ENCODE assay signal across 24 cellular contexts in the genomic region with DNA sequence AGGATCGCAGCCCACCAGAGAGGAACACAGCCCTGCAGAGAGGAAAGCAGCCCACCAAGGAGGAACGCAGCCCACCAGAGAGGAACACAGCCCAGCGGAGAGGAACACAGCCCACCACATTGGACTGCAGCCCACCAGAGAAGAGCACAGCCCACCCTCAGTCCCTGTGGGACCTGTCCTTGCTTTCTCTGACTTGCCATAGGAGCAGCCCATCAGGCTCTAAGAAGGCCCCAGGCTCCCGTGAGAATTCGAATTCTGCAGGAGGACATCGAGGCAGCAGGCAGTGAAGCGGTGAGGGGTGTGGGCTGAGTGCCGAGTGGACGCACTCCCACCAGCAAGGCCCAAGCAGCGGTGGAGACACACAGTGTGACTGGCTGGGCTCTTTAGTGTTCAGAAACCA. TPM values are rescaled to one million over a fixed set of nuclear protein-coding genes. Genes with fewer than 3 reads are reported as not detected.
DNase-seq lines count a peak whose midpoint lies in the region; ATAC-seq, FAIRE-seq and TF ChIP-seq lines count a peak whose summit lies in the region.
"Had no signal": no experiment of that assay in that cellular context is flagged by ENCODE, and none has a peak within 500 bp of the region (broad histone marks: within the 10 kb centered on the region; RNA-seq: fewer than 3 reads in every experiment).

No MANE protein-coding gene starts in this region.

- H3K27ac ChIP-seq in endodermal cell (ENCODE audit: low read depth, low read length) (no peak overlapping the region), neuronal stem cell (replicated peaks; ENCODE audit: low read length) (no peak overlapping the region)
- H3K27ac ChIP-seq: BLaER1 had no signal

- no peak overlapping the region for H3K4ac ChIP-seq in neuronal stem cell (ENCODE audit: low read length)

- H3K4me1 ChIP-seq in endodermal cell (ENCODE audit: control insufficient read depth, insufficient read depth, low read length) (no peaks in the 10 kb centered on the region), neuronal stem cell (ENCODE audit: control insufficient read depth in 2 of 2, insufficient read depth in 1 of 2, low read depth in 1 of 2, low read length in 2 of 2) (peaks cover 0 to 1% of the 10 kb centered on the region in 2 donors)
- H3K4me1 ChIP-seq: BE2C, BLaER1 had no signal

- no peaks in the 10 kb centered on the region for H3K79me1 ChIP-seq in neuronal stem cell (ENCODE audit: low read depth, low read length)

- peaks cover 13% of the 10 kb centered on the region for H3K9me3 ChIP-seq in endodermal cell (ENCODE audit: control insufficient read depth, low read length)
- peaks cover 0 to 2% of the 10 kb centered on the region in 2 donors for H3K9me3 ChIP-seq in neuronal stem cell (replicated peaks in 1 of 2; ENCODE audit: control insufficient read depth in 2 of 2, insufficient read depth in 1 of 2, low read depth in 1 of 2, low read length in 2 of 2)
- H3K9me3 ChIP-seq: BE2C, BLaER1 had no signal

- no peak overlapping the region for H4K91ac ChIP-seq in neuronal stem cell (ENCODE audit: low read depth, low read length, poor library complexity)

- DNase-seq in endodermal cell (peak; percentile 29), neuronal stem cell (ENCODE audit: low spot score) (no peak), H54 (ENCODE audit: insufficient read length, low spot score) (no peak), D341Med (ENCODE audit: low spot score) (no peak)
- DNase-seq: 8988T; ACHN; BE2C; C1 segment of cervical spinal cord; CD4-positive, alpha-beta memory T cell; CD4-positive, CD25-positive, alpha-beta regulatory T cell; CD8-positive, alpha-beta memory T cell; COR-L47; DMS79 treated with DMSO at 0.1 percent for 48 hours; GF-D8 had no signal

- H3K27me3 ChIP-seq in endodermal cell (ENCODE audit: control insufficient read depth, insufficient read depth, low read length, poor library complexity, severe bottlenecking) (no peaks in the 10 kb centered on the region), neuronal stem cell (ENCODE audit: control insufficient read depth in 3 of 3, insufficient read depth in 3 of 3, low read depth in 1 of 3, low read length in 3 of 3) (peaks cover 0 to 3% (median 0%) of the 10 kb centered on the region in 3 experiments)
- H3K27me3 ChIP-seq: BLaER1 had no signal

- no peak overlapping the region for H3K14ac ChIP-seq in neuronal stem cell (ENCODE audit: low read length)

- peaks cover 10% of the 10 kb centered on the region for H3K9me3 Mint-ChIP-seq in endodermal cell
- H3K9me3 Mint-ChIP-seq: CD4-positive, alpha-beta memory T cell; CD8-positive, alpha-beta memory T cell had no signal

- peak overlapping the region; percentile 77 for H2AK5ac ChIP-seq in neuronal stem cell (ENCODE audit: low read depth, low read length)

- no peak overlapping the region for H2BK120ac ChIP-seq in neuronal stem cell (ENCODE audit: low read depth, low read length)

- H3K4me2 ChIP-seq in neuronal stem cell (ENCODE audit: insufficient read depth, low read length, poor library complexity, severe bottlenecking), result no peak overlapping the region
- H3K4me2 ChIP-seq: BLaER1 had no signal

- no peak for FAIRE-seq in H54 (lab: Jason Lieb, UNC)
- FAIRE-seq: A204.1, D721Med, G401.6, GM12891, GM19239 had no signal

- H3K4me3 Mint-ChIP-seq in endodermal cell, result no peak overlapping the region
- H3K4me3 Mint-ChIP-seq: CD14-positive monocyte; CD4-positive, alpha-beta memory T cell; CD4-positive, CD25-positive, alpha-beta regulatory T cell; CD8-positive, alpha-beta memory T cell had no signal

- peak overlapping the region; percentile 77 for H3K18ac ChIP-seq in neuronal stem cell (ENCODE audit: low read length)

- H3K4me3 ChIP-seq in endodermal cell (ENCODE audit: low read length) (no peak overlapping the region), neuronal stem cell (ENCODE audit: low read length in 2 of 2) (no peak overlapping the region)
- H3K4me3 ChIP-seq: BLaER1 had no signal

- H2BK12ac ChIP-seq in neuronal stem cell (ENCODE audit: low read length), result no peak overlapping the region

- TF ChIP-seq POLR2A in H54 (IDR thresholded peaks at IDR 0.05; ENCODE audit: low read depth, low read length), result no peak

- H3K27me3 Mint-ChIP-seq in endodermal cell (ENCODE audit: insufficient read depth), result no peaks in the 10 kb centered on the region
- H3K27me3 Mint-ChIP-seq: CD4-positive, CD25-positive, alpha-beta regulatory T cell had no signal

- no peaks in the 10 kb centered on the region for H3K36me3 Mint-ChIP-seq in endodermal cell (ENCODE audit: low read depth)
- H3K36me3 Mint-ChIP-seq: CD14-positive monocyte; CD4-positive, alpha-beta memory T cell; CD4-positive, CD25-positive, alpha-beta regulatory T cell; CD8-positive, alpha-beta memory T cell had no signal

- no peak overlapping the region for H4K8ac ChIP-seq in neuronal stem cell (ENCODE audit: low read depth, low read length)

- 92 to 96% methylated on average over 9 to 10 of the region's 10 CpGs for WGBS in endodermal cell (ENCODE audit: insufficient coverage in 1 of 2, insufficient read length in 1 of 2), 2 experiments
- no CpG with 5 or more reads among the region's 10 CpGs for WGBS in neuronal stem cell (ENCODE audit: extremely low coverage in 2 of 2, insufficient read length in 2 of 2, insufficient replicate concordance in 1 of 2), 2 donors

- H3K36me3 ChIP-seq in endodermal cell (ENCODE audit: control insufficient read depth, insufficient read depth, low read length) (no peaks in the 10 kb centered on the region), neuronal stem cell (replicated peaks in 1 of 2; ENCODE audit: control insufficient read depth in 2 of 2, insufficient read depth in 2 of 2, low read length in 2 of 2) (peaks cover 0 to 2% of the 10 kb centered on the region in 2 donors)
- H3K36me3 ChIP-seq: BE2C, BLaER1 had no signal

- no peak overlapping the region for H2BK5ac ChIP-seq in neuronal stem cell (ENCODE audit: low read length)

- H3K27ac Mint-ChIP-seq in endodermal cell, result no peak overlapping the region
- H3K27ac Mint-ChIP-seq: CD4-positive, alpha-beta memory T cell; CD8-positive, alpha-beta memory T cell had no signal

- ATAC-seq in HG02623 (IDR thresholded peaks at IDR 0.05; ENCODE audit: unreplicated experiment), result no peak

- no peak overlapping the region for H2BK15ac ChIP-seq in neuronal stem cell (ENCODE audit: low read length)

- no peak for TF ChIP-seq CTCF in endodermal cell (conservative IDR thresholded peaks at IDR 0.05)

- no peak overlapping the region for H3K9ac ChIP-seq in endodermal cell (ENCODE audit: extremely low read depth, low read length, poor library complexity, severe bottlenecking)
- H3K9ac ChIP-seq in neuronal stem cell (ENCODE audit: low read depth, low read length, poor library complexity), result no peak overlapping the region
- H3K9ac ChIP-seq: BLaER1 had no signal

- H3K4me1 Mint-ChIP-seq in endodermal cell, result no peaks in the 10 kb centered on the region
- H3K4me1 Mint-ChIP-seq: CD14-positive monocyte; CD4-positive, alpha-beta memory T cell; CD4-positive, CD25-positive, alpha-beta regulatory T cell; CD8-positive, alpha-beta memory T cell had no signal

- peak overlapping the region; percentile 58 for H3K23ac ChIP-seq in neuronal stem cell (ENCODE audit: low read depth, low read length, poor library complexity)

- H2AFZ ChIP-seq in neuronal stem cell (ENCODE audit: low read length), result no peak overlapping the region

RNA-seq across cellular contexts. Expression of gene HTR5A, which starts 59.1 kb away (rescaled TPM):
- under 1 TPM; 0.11 to 0.46 TPM for total RNA-seq in endodermal cell
- not detected for polyA plus RNA-seq in endodermal cell (2013, experiment 1 of 2)
- polyA plus RNA-seq in endodermal cell (2013, experiment 2 of 2), result not detected
- not detected for polyA plus RNA-seq in neuronal stem cell (2013, experiment 1 of 2)
- not detected for polyA plus RNA-seq in neuronal stem cell (2013, experiment 2 of 2)
- total RNA-seq: A673; CD4-positive, alpha-beta memory T cell; CD4-positive, CD25-positive, alpha-beta regulatory T cell; CD8-positive, alpha-beta memory T cell had no signal
- polyA plus RNA-seq: AG04450; CD14-positive monocyte; CD4-positive, alpha-beta memory T cell; CD4-positive, CD25-positive, alpha-beta regulatory T cell; CD8-positive, alpha-beta memory T cell had no signal
